7 cellular contexts compared by ENCODE assay signal in the genomic region with DNA sequence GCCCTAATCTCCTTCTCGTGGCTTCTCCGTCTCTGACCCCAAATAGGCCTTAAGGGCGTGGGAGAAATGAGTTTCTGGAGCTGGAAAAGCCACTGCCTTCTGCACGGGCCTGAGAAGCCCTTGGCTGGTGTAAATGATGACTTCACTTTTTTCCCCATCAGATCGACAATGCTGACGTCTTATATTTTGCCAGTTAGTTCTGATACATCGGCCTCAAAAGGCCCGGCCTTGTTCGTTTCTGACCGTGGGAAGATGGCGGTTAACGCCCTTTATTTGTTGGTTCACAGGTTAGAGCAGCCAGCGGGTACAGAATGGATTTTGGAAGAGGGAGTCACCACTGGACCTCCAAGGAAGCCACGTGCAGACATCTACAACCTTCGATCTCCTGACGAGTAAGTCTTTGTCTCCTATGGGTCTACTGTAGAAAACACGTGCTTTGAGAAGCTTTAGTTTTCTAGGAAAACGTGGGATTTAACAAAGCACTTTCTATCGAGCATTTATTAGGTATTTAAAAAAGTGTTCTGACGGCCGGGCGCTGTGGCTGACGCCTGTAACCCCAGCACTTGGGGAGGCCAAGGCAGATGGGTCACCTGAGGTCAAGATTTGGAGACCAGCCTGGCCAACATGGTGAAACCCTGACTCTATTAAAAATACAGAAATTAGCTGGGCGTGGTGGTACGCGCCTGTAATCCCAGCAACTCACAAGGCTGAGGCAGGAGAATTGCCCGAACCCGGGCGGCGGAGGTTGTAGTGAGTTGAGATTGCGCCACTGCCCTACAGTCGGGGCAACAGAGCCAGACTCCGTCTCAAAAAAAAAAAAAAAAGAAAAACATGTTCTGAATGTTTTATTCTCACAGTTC.
DNase-seq lines count a peak whose midpoint lies in the region; ATAC-seq and TF ChIP-seq lines count a peak whose summit lies in the region.

No MANE protein-coding gene starts in this region.

- H3K9me3 Mint-ChIP-seq in stimulated activated effector memory CD8-positive, alpha-beta T cell treated with anti-CD3 and anti-CD28 coated beads, Interleukin-12 subunit alpha, Interleukin-12 subunit beta, amount 100 ng/mL, for 72 hours = peaks cover 6% of the 10 kb centered on the region

- DNase-seq in astrocyte of the cerebellum (ENCODE audit: low read depth) (no peak), kidney tubule cell (ENCODE audit: low spot score) (peak; percentile 49), NCI-H2029 treated with DMSO at 0.1 percent for 48 hours (lab: John Stamatoyannopoulos, UW) (no peak)
- DNase-seq in stimulated activated effector memory CD8-positive, alpha-beta T cell treated with anti-CD3 and anti-CD28 coated beads, Interleukin-12 subunit alpha, Interleukin-12 subunit beta, amount 100 ng/mL, for 72 hours (ENCODE audit: low spot score in 2 of 2) = no peak

- H3K79me2 ChIP-seq in OCI-LY3 (ENCODE audit: low read length) = peaks cover 93% of the 10 kb centered on the region

- no peak overlapping the region for H2AFZ ChIP-seq in OCI-LY3 (ENCODE audit: low read depth, low read length)

- peaks cover 71% of the 10 kb centered on the region for H3K4me1 Mint-ChIP-seq in stimulated activated effector memory CD8-positive, alpha-beta T cell treated with anti-CD3 and anti-CD28 coated beads, Interleukin-12 subunit alpha, Interleukin-12 subunit beta, amount 100 ng/mL, for 72 hours

- peak overlapping the region; percentile 100 for H3K27ac Mint-ChIP-seq in stimulated activated effector memory CD8-positive, alpha-beta T cell treated with anti-CD3 and anti-CD28 coated beads, Interleukin-12 subunit alpha, Interleukin-12 subunit beta, amount 100 ng/mL, for 72 hours

- peak overlapping the region; percentile 97 for H3K4me3 Mint-ChIP-seq in stimulated activated effector memory CD8-positive, alpha-beta T cell treated with anti-CD3 and anti-CD28 coated beads, Interleukin-12 subunit alpha, Interleukin-12 subunit beta, amount 100 ng/mL, for 72 hours

- peaks cover 49% of the 10 kb centered on the region for H3K9me3 ChIP-seq in OCI-LY3 (ENCODE audit: insufficient read depth, low read length)

- peaks cover 100% of the 10 kb centered on the region for H3K36me3 Mint-ChIP-seq in stimulated activated effector memory CD8-positive, alpha-beta T cell treated with anti-CD3 and anti-CD28 coated beads, Interleukin-12 subunit alpha, Interleukin-12 subunit beta, amount 100 ng/mL, for 72 hours

- H3K4me2 ChIP-seq in OCI-LY3 (ENCODE audit: low read length) = peak overlapping the region; percentile 89

- in situ Hi-C loops in astrocyte of the cerebellum (cut with HindIII; ENCODE audit: low sequenced_read_pairs) = no loop called here

- H3K27ac ChIP-seq in OCI-LY3 (ENCODE audit: low read length) = peak overlapping the region; percentile 85

- H4K20me1 ChIP-seq in OCI-LY3 (ENCODE audit: insufficient read depth, low read length) = peaks cover 50% of the 10 kb centered on the region

- TF ChIP-seq CTCF in OCI-LY3 (IDR thresholded peaks at IDR 0.05; ENCODE audit: low read depth, low read length) (no peak), astrocyte of the cerebellum (IDR thresholded peaks at IDR 0.05; ENCODE audit: low read depth, low read length, missing control alignments) (no peak)

- H3K27me3 ChIP-seq in OCI-LY3 (ENCODE audit: low read depth, low read length) = no peaks in the 10 kb centered on the region

- ATAC-seq in GM19455 (IDR thresholded peaks at IDR 0.05; ENCODE audit: unreplicated experiment) (peak; percentile 3), GM21390 (IDR thresholded peaks at IDR 0.05; ENCODE audit: unreplicated experiment) (no peak)
- peak; percentile 0 for ATAC-seq in stimulated activated effector memory CD8-positive, alpha-beta T cell treated with anti-CD3 and anti-CD28 coated beads, Interleukin-12 subunit alpha, Interleukin-12 subunit beta, amount 100 ng/mL, for 72 hours

- peak overlapping the region; percentile 82 for H3K4me3 ChIP-seq in OCI-LY3 (ENCODE audit: low read length)
- H3K4me3 ChIP-seq in astrocyte of the cerebellum (ENCODE audit: low read depth, low read length) = peak overlapping the region; percentile 96

- peaks cover 68% of the 10 kb centered on the region for H3K36me3 ChIP-seq in OCI-LY3 (replicated peaks; ENCODE audit: low read depth, low read length)

- H3K4me1 ChIP-seq in OCI-LY3 (ENCODE audit: low read length) = peaks cover 59% of the 10 kb centered on the region

- peak overlapping the region; percentile 97 for H3K9ac ChIP-seq in OCI-LY3 (ENCODE audit: low read length)
